ENCODE assay signal across 12 cellular contexts in the genomic region with DNA sequence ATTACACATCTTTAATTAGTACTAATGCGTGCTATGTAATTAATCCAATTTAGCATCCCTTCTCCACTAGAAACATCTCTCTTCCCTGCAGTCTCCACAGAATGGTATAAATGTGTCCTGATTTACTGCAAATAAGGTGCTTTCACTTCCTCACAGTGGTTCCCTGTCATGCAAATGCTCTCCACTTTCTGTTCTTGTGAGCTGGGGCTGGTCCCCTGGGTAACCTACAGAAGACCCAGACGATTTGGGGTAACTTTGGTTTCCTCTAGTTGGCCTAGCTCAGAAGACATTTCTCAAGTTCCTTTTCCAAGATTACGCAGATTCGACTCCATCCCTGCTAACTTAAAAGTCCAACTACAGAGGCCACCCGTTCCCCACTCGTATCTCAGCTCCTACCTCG. TPM values are rescaled to one million over a fixed set of nuclear protein-coding genes. Genes with fewer than 3 reads are reported as not detected.
DNase-seq lines count a peak whose midpoint lies in the region; ATAC-seq and TF ChIP-seq lines count a peak whose summit lies in the region.
"Had no signal": no experiment of that assay in that cellular context is flagged by ENCODE, and none has a peak within 500 bp of the region (broad histone marks: within the 10 kb centered on the region; RNA-seq: fewer than 3 reads in every experiment).

No MANE protein-coding gene starts in this region.

- ATAC-seq in GM18858 (IDR thresholded peaks at IDR 0.05; ENCODE audit: unreplicated experiment), result peak; percentile 100
- peak; percentile 99 for ATAC-seq in GM21786 (IDR thresholded peaks at IDR 0.05; ENCODE audit: unreplicated experiment)
- peak; percentile 94 for ATAC-seq in HG03457 (IDR thresholded peaks at IDR 0.05; ENCODE audit: unreplicated experiment)

- H3K4me1 ChIP-seq in uterus, result no peaks in the 10 kb centered on the region

- no peaks in the 10 kb centered on the region for H3K36me3 ChIP-seq in uterus

- intact Hi-C loops in uterus (cut with DNase I; ENCODE audit: low total_unique reads), result no loop called here

- H3K4me1 Mint-ChIP-seq in T-helper 2 cell treated with Interferon-gamma antibody and Interleukin-4, amounts not matched to agents 5 μg/mL and 100 μg/mL, for 36 hours (ENCODE audit: low read depth), result no peaks in the 10 kb centered on the region

- no peaks in the 10 kb centered on the region for H3K36me3 Mint-ChIP-seq in T-helper 2 cell treated with Interferon-gamma antibody and Interleukin-4, amounts not matched to agents 5 μg/mL and 100 μg/mL, for 36 hours (ENCODE audit: low read depth)

- H3K9me3 ChIP-seq in uterus, result no peaks in the 10 kb centered on the region

- H3K27me3 ChIP-seq in uterus, result no peaks in the 10 kb centered on the region

- H3K27me3 Mint-ChIP-seq in T-helper 2 cell treated with Interferon-gamma antibody and Interleukin-4, amounts not matched to agents 5 μg/mL and 100 μg/mL, for 36 hours (ENCODE audit: low read depth), result peaks cover 10% of the 10 kb centered on the region

- no peak overlapping the region for H3K27ac Mint-ChIP-seq in T-helper 2 cell treated with Interferon-gamma antibody and Interleukin-4, amounts not matched to agents 5 μg/mL and 100 μg/mL, for 36 hours

- no peak overlapping the region for H3K27ac ChIP-seq in uterus
- H3K27ac ChIP-seq: SK-N-MC had no signal

- no peak for TF ChIP-seq POLR2A in uterus (IDR thresholded peaks at IDR 0.05)

- H3K4me3 ChIP-seq in uterus, result no peak overlapping the region
- H3K4me3 ChIP-seq: SK-N-MC had no signal

- no peaks in the 10 kb centered on the region for H3K9me3 Mint-ChIP-seq in T-helper 2 cell treated with Interferon-gamma antibody and Interleukin-4, amounts not matched to agents 5 μg/mL and 100 μg/mL, for 36 hours

- no peak for TF ChIP-seq CTCF in uterus (IDR thresholded peaks at IDR 0.05)

- DNase-seq in medulla oblongata (ENCODE audit: extremely low spot score) (peak; percentile 81), uterus (no peak), epidermal melanocyte (ENCODE audit: insufficient read length, low spot score) (no peak), islet precursor cell (no peak)
- DNase-seq in T-helper 2 cell treated with Interferon-gamma antibody and Interleukin-4, amounts not matched to agents 5 μg/mL and 100 μg/mL, for 36 hours (ENCODE audit: low spot score), result no peak
- DNase-seq: activated gamma-delta T cell treated with Interleukin-2 at 50 U/mL for 16 hours; effector memory CD4-positive, alpha-beta T cell; Kasumi-1 had no signal

- H3K4me3 Mint-ChIP-seq in T-helper 2 cell treated with Interferon-gamma antibody and Interleukin-4, amounts not matched to agents 5 μg/mL and 100 μg/mL, for 36 hours, result no peak overlapping the region

RNA-seq across cellular contexts. Expression of a gene that starts 29.0 kb away (rescaled TPM):
- total RNA-seq in uterus, result 10 to 100 TPM in 3 of 4 donors, 1 to 10 TPM in 1; 6.2 to 45.9 (median 32.3) TPM
